1 cellular context compared by ENCODE assay signal in genomic region chr20:3995749-3996305, GRCh38.
TF ChIP-seq lines count a peak whose summit lies in the region.

No MANE protein-coding gene starts in this region.

TF ChIP-seq in HCT116, 20 proteins besides CTCF, POLR2A, EP300 and RAD21 (continued from another document):
- no peak for TF ChIP-seq ZBTB33 (IDR thresholded peaks at IDR 0.05; ENCODE audit: extremely low read depth, insufficient replicate concordance, low read length)
- no peak for TF ChIP-seq MAX (IDR thresholded peaks at IDR 0.05)
- no peak for TF ChIP-seq SIN3A (IDR thresholded peaks at IDR 0.05; ENCODE audit: low read depth)
- TF ChIP-seq FOSL1 (IDR thresholded peaks at IDR 0.05; ENCODE audit: low read depth): no peak
- no peak for TF ChIP-seq ATF3 (IDR thresholded peaks at IDR 0.05)
- TF ChIP-seq YY1 (IDR thresholded peaks at IDR 0.05; ENCODE audit: extremely low read depth, insufficient replicate concordance, low read depth, low read length): no peak
- no peak for TF ChIP-seq TCF7L2 (IDR thresholded peaks at IDR 0.05; ENCODE audit: borderline replicate concordance, extremely low read depth, insufficient read depth, insufficient read length)
- no peak for TF ChIP-seq EZH2phosphoT487 (IDR thresholded peaks at IDR 0.05; ENCODE audit: borderline replicate concordance)
- no peak for TF ChIP-seq SP1 (IDR thresholded peaks at IDR 0.05; ENCODE audit: low read depth)
- no peak for TF ChIP-seq CBX3 (IDR thresholded peaks at IDR 0.05; ENCODE audit: low read depth)
- TF ChIP-seq ELF1 (IDR thresholded peaks at IDR 0.05; ENCODE audit: borderline replicate concordance, low read depth): no peak
- no peak for TF ChIP-seq ZNF274 (IDR thresholded peaks at IDR 0.05; ENCODE audit: low read depth, low read length)
- no peak for TF ChIP-seq EZH2 (IDR thresholded peaks at IDR 0.05)
